Comparison of ENCODE assay signal across 1 cellular context in genomic region chr16:12758031-12758669, GRCh38.
TF ChIP-seq lines count a peak whose summit lies in the region.

No MANE protein-coding gene starts in this region.

TF ChIP-seq in K562, 482 proteins besides CTCF, POLR2A, EP300 and RAD21 (continued from another document and continues in another):
- TF ChIP-seq CREB5 (CRISPR knock-in tag; IDR thresholded peaks at IDR 0.05) (no peak), NUFIP1 (IDR thresholded peaks at IDR 0.05; ENCODE audit: partially characterized antibody) (no peak), IRF9 (tag; IDR thresholded peaks at IDR 0.05) (no peak), E2F6 (IDR thresholded peaks at IDR 0.05; ENCODE audit: borderline replicate concordance in 1 of 2, extremely low read depth in 1 of 2, insufficient read depth in 1 of 2, insufficient read length in 1 of 2, low read depth in 1 of 2, low read length in 1 of 2, poor library complexity in 1 of 2, severe bottlenecking in 1 of 2) (no peak), NFIX (CRISPR knock-in tag; IDR thresholded peaks at IDR 0.05; ENCODE audit: low read depth) (no peak), ARHGAP35 (IDR thresholded peaks at IDR 0.05; ENCODE audit: partially characterized antibody) (no peak), EGR1 (conservative IDR thresholded peaks at IDR 0.05) (0 out of 2 replicates have a peak, but pooled peaks have one; percentile 14), ZNF277 (CRISPR knock-in tag; IDR thresholded peaks at IDR 0.05; ENCODE audit: borderline replicate concordance) (no peak), MAFF (IDR thresholded peaks at IDR 0.05; ENCODE audit: low read length) (no peak), NFATC3 (IDR thresholded peaks at IDR 0.05) (peak; percentile 42; the same call in 1 of the 2 replicates), HOXB6 (CRISPR knock-in tag; IDR thresholded peaks at IDR 0.05; ENCODE audit: borderline replicate concordance) (no peak), ILK (tag; IDR thresholded peaks at IDR 0.05; ENCODE audit: borderline replicate concordance, low read depth) (no peak), CTBP1 (IDR thresholded peaks at IDR 0.05; ENCODE audit: borderline replicate concordance) (peak; percentile 74), RBFOX2 (IDR thresholded peaks at IDR 0.05; ENCODE audit: low read depth, low read length) (no peak), TEAD1 (CRISPR knock-in tag; IDR thresholded peaks at IDR 0.05) (0 out of 4 replicates have a peak, but pooled peaks of 1 of the 2 experiments have one; percentile 14), KDM1A (IDR thresholded peaks at IDR 0.05) (no peak), AFF1 (IDR thresholded peaks at IDR 0.05; ENCODE audit: low read depth in 1 of 2, partially characterized antibody in 2 of 2) (no peak), PHF20 (IDR thresholded peaks at IDR 0.05; ENCODE audit: partially characterized antibody) (no peak), ZNF239 (CRISPR knock-in tag; IDR thresholded peaks at IDR 0.05) (no peak), PBX2 (CRISPR knock-in tag; IDR thresholded peaks at IDR 0.05; ENCODE audit: low read depth) (peak; percentile 78), PBX2 (tag; conservative IDR thresholded peaks at IDR 0.05; ENCODE audit: low read depth) (peak; percentile 99), POLR2AphosphoS2 (IDR thresholded peaks at IDR 0.05; ENCODE audit: low read length) (no peak), FOXM1 (IDR thresholded peaks at IDR 0.05; ENCODE audit: low read depth) (0 out of 2 replicates have a peak, but pooled peaks have one; percentile 15), FOXM1 (CRISPR knock-in tag; IDR thresholded peaks at IDR 0.05; ENCODE audit: low read depth) (no peak), NCOR1 (IDR thresholded peaks at IDR 0.05) (no peak), ZNF408 (CRISPR knock-in tag; IDR thresholded peaks at IDR 0.05; ENCODE audit: low read depth) (no peak), ZKSCAN1 (IDR thresholded peaks at IDR 0.05; ENCODE audit: low read depth, low read length) (no peak), TEAD2 (tag; IDR thresholded peaks at IDR 0.05) (no peak), PCBP1 (IDR thresholded peaks at IDR 0.05; ENCODE audit: low read depth, low read length, poor library complexity, severe bottlenecking) (no peak), HEY1 (CRISPR knock-in tag; IDR thresholded peaks at IDR 0.05; ENCODE audit: borderline replicate concordance) (no peak), GTF2E2 (tag; IDR thresholded peaks at IDR 0.05) (no peak), ZNF263 (CRISPR knock-in tag; IDR thresholded peaks at IDR 0.05; ENCODE audit: borderline replicate concordance) (no peak), BCOR (IDR thresholded peaks at IDR 0.05) (no peak), CEBPZ (IDR thresholded peaks at IDR 0.05; ENCODE audit: borderline replicate concordance, low read depth, low read length) (no peak), RBM15 (IDR thresholded peaks at IDR 0.05; ENCODE audit: insufficient read depth, low read length) (no peak), POLR2G (IDR thresholded peaks at IDR 0.05; ENCODE audit: low read depth, low read length) (no peak), YBX1 (IDR thresholded peaks at IDR 0.05) (no peak), SMAD4 (CRISPR knock-in tag; conservative IDR thresholded peaks at IDR 0.05) (no peak), ZNF395 (CRISPR knock-in tag; IDR thresholded peaks at IDR 0.05) (no peak; the same call in 1 of the 2 replicates), ZBTB12 (CRISPR knock-in tag; IDR thresholded peaks at IDR 0.05) (no peak), CLOCK (CRISPR knock-in tag; IDR thresholded peaks at IDR 0.05; ENCODE audit: borderline replicate concordance) (no peak), ZNF174 (CRISPR knock-in tag; IDR thresholded peaks at IDR 0.05) (no peak), ZNF41 (CRISPR knock-in tag; conservative IDR thresholded peaks at IDR 0.05) (no peak), MCM5 (IDR thresholded peaks at IDR 0.05; ENCODE audit: low read depth) (no peak)
